Comparison of ENCODE assay signal across 25 cellular contexts in the genomic region with DNA sequence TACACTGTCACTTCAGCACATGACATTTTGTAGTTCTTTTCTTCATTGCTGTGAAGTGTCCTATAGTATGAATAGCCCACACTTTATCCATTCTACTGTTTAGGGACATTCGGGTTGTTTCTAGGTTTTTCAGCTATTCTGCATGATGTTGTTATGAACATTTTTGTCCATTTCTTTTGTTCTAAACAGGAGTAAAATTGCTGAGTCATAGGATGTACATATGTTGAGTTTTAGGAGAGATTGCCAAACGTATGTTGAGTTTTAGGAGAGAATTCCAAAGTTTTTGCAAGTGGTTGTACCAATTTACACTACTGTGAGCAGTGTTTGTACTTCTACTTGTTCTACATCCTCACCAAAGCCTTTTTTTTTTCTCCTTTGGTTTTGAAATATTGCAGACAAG.
"Had no signal": no experiment of that assay in that cellular context is flagged by ENCODE, and none has a peak within 500 bp of the region (broad histone marks: within the 10 kb centered on the region; RNA-seq: fewer than 3 reads in every experiment).

No MANE protein-coding gene starts in this region.

- FAIRE-seq: endometrium, frontal cortex, islet of Langerhans, keratinocyte had no signal

- H3K4me3 ChIP-seq: colonic mucosa, esophagus squamous epithelium, gastroesophageal sphincter, heart left ventricle, left lung, lower lobe of right lung, mucosa of descending colon had no signal

- H3K9me3 ChIP-seq: colonic mucosa, esophagus squamous epithelium, gastroesophageal sphincter, heart left ventricle, left lung, lower lobe of right lung, mucosa of descending colon had no signal

- ATAC-seq: effector memory CD8-positive, alpha-beta T cell; esophagus mucosa; gastroesophageal sphincter; heart left ventricle; left cardiac atrium; left lung; left ventricle myocardium superior; lower lobe of right lung; mucosa of descending colon; naive thymus-derived CD8-positive, alpha-beta T cell had no signal

- H3K27me3 ChIP-seq: colonic mucosa, esophagus squamous epithelium, gastroesophageal sphincter, heart left ventricle, left lung had no signal

- H3K4me1 ChIP-seq: colonic mucosa, esophagus squamous epithelium, gastroesophageal sphincter, heart left ventricle, left lung, lower lobe of right lung had no signal

- H3K27ac ChIP-seq: colonic mucosa, epithelial cell of prostate, esophagus squamous epithelium, gastroesophageal sphincter, heart left ventricle, left lung, lower lobe of right lung had no signal

- DNase-seq: colonic mucosa; cortex of kidney; effector CD8-positive, alpha-beta T cell; effector memory CD8-positive, alpha-beta T cell; endodermal cell; erythroblast; esophagus squamous epithelium; foreskin fibroblast; heart left ventricle; hippocampal formation; left cardiac atrium; left lung; left ventricle myocardium superior; lower lobe of right lung; mesenchymal stem cell; mucosa of descending colon; naive B cell; naive thymus-derived CD8-positive, alpha-beta T cell had no signal

- H3K36me3 ChIP-seq: colonic mucosa, esophagus squamous epithelium, gastroesophageal sphincter, heart left ventricle, left lung, lower lobe of right lung had no signal
